Comparison of ENCODE assay signal across 10 cellular contexts in genomic region chrX:128052303-128052702, GRCh38. TPM values are rescaled to one million over a fixed set of nuclear protein-coding genes. Genes with fewer than 3 reads are reported as not detected.
"Had no signal": no experiment of that assay in that cellular context is flagged by ENCODE, and none has a peak within 500 bp of the region (broad histone marks: within the 10 kb centered on the region; RNA-seq: fewer than 3 reads in every experiment).

Gene ACTRT1 (minus strand): TSS chrX:128052403. CDS start chrX:128052206, 197 bp downstream.

- H3K4me3 Mint-ChIP-seq: GM23338, H9, HFFc6 had no signal

- H3K27ac Mint-ChIP-seq: GM23338, HFFc6 had no signal

- DNase-seq: GM23248, GOT3, H7, H9, HCEC 1CT, HFFc6 had no signal

- ATAC-seq: GM23338, HCT116 had no signal

- H3K9me3 Mint-ChIP-seq: GM23338 had no signal

- H3K4me1 Mint-ChIP-seq: GM23338, H9 had no signal

RNA-seq across cellular contexts. Expression of gene ACTRT1, which starts in this region (rescaled TPM):
- total RNA-seq: GM23248, GM23338, H1, H4, H7, H9, HFFc6 had no signal
